In the genomic region with DNA sequence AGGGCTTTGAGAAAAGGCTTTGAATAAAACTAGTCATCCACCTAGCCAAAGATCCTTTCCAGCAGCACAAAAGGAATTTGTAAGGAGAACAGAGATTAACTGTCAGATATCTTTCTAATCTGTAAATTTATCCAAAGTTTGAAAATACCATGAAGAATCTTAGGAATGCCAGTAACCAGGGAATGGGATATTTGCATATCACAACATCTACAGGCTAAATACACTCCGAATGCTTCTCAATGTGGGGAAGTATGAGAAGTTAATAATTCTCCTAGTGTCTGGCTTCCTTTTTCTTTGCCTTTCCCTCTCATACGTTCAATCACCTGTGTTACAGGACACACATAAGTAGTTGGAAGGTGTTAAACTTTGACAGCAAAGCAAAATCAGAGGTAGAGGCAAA, we compare ENCODE assay signal across 2 cellular contexts.
TF ChIP-seq lines count a peak whose summit lies in the region.

No MANE protein-coding gene starts in this region.

TF ChIP-seq in K562, 482 proteins besides CTCF, POLR2A, EP300 and RAD21 (continues in another document):
- TF ChIP-seq FIP1L1 (IDR thresholded peaks at IDR 0.05; ENCODE audit: low read depth, low read length, poor library complexity, severe bottlenecking) = no peak
- no peak for TF ChIP-seq PYGO2 (tag; IDR thresholded peaks at IDR 0.05)
- TF ChIP-seq, protein P1, sequence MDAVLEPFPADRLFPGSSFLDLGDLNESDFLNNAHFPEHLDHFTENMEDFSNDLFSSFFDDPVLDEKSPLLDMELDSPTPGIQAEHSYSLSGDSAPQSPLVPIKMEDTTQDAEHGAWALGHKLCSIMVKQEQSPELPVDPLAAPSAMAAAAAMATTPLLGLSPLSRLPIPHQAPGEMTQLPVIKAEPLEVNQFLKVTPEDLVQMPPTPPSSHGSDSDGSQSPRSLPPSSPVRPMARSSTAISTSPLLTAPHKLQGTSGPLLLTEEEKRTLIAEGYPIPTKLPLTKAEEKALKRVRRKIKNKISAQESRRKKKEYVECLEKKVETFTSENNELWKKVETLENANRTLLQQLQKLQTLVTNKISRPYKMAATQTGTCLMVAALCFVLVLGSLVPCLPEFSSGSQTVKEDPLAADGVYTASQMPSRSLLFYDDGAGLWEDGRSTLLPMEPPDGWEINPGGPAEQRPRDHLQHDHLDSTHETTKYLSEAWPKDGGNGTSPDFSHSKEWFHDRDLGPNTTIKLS (IDR thresholded peaks at IDR 0.05; ENCODE audit: borderline replicate concordance, low read depth) = no peak
- TF ChIP-seq, protein P2, sequence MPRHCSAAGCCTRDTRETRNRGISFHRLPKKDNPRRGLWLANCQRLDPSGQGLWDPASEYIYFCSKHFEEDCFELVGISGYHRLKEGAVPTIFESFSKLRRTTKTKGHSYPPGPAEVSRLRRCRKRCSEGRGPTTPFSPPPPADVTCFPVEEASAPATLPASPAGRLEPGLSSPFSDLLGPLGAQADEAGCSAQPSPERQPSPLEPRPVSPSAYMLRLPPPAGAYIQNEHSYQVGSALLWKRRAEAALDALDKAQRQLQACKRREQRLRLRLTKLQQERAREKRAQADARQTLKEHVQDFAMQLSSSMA (CRISPR knock-in tag; IDR thresholded peaks at IDR 0.05) = no peak
- TF ChIP-seq, protein P3, sequence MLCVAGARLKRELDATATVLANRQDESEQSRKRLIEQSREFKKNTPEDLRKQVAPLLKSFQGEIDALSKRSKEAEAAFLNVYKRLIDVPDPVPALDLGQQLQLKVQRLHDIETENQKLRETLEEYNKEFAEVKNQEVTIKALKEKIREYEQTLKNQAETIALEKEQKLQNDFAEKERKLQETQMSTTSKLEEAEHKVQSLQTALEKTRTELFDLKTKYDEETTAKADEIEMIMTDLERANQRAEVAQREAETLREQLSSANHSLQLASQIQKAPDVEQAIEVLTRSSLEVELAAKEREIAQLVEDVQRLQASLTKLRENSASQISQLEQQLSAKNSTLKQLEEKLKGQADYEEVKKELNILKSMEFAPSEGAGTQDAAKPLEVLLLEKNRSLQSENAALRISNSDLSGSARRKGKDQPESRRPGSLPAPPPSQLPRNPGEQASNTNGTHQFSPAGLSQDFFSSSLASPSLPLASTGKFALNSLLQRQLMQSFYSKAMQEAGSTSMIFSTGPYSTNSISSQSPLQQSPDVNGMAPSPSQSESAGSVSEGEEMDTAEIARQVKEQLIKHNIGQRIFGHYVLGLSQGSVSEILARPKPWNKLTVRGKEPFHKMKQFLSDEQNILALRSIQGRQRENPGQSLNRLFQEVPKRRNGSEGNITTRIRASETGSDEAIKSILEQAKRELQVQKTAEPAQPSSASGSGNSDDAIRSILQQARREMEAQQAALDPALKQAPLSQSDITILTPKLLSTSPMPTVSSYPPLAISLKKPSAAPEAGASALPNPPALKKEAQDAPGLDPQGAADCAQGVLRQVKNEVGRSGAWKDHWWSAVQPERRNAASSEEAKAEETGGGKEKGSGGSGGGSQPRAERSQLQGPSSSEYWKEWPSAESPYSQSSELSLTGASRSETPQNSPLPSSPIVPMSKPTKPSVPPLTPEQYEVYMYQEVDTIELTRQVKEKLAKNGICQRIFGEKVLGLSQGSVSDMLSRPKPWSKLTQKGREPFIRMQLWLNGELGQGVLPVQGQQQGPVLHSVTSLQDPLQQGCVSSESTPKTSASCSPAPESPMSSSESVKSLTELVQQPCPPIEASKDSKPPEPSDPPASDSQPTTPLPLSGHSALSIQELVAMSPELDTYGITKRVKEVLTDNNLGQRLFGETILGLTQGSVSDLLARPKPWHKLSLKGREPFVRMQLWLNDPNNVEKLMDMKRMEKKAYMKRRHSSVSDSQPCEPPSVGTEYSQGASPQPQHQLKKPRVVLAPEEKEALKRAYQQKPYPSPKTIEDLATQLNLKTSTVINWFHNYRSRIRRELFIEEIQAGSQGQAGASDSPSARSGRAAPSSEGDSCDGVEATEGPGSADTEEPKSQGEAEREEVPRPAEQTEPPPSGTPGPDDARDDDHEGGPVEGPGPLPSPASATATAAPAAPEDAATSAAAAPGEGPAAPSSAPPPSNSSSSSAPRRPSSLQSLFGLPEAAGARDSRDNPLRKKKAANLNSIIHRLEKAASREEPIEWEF (CRISPR knock-in tag; IDR thresholded peaks at IDR 0.05) = no peak
- no peak for TF ChIP-seq EHMT2 (IDR thresholded peaks at IDR 0.05)
- TF ChIP-seq, protein P4, sequence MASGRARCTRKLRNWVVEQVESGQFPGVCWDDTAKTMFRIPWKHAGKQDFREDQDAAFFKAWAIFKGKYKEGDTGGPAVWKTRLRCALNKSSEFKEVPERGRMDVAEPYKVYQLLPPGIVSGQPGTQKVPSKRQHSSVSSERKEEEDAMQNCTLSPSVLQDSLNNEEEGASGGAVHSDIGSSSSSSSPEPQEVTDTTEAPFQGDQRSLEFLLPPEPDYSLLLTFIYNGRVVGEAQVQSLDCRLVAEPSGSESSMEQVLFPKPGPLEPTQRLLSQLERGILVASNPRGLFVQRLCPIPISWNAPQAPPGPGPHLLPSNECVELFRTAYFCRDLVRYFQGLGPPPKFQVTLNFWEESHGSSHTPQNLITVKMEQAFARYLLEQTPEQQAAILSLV (tag; IDR thresholded peaks at IDR 0.05) = no peak
- TF ChIP-seq FOXA3 (CRISPR knock-in tag; conservative IDR thresholded peaks at IDR 0.05 in 1 of 2, IDR thresholded peaks at IDR 0.05 in 1 of 2) = no peak
- TF ChIP-seq MIER1 (IDR thresholded peaks at IDR 0.05; ENCODE audit: low read depth) = no peak
- no peak for TF ChIP-seq DMBX1 (CRISPR knock-in tag; IDR thresholded peaks at IDR 0.05; ENCODE audit: borderline replicate concordance)
- TF ChIP-seq TGIF2 (CRISPR knock-in tag; IDR thresholded peaks at IDR 0.05) = no peak

TF ChIP-seq in HepG2, 621 proteins besides CTCF, POLR2A, EP300 and RAD21:
- no peak for TF ChIP-seq JUNB (CRISPR knock-in tag; IDR thresholded peaks at IDR 0.05; ENCODE audit: borderline replicate concordance)
- TF ChIP-seq, protein P5, sequence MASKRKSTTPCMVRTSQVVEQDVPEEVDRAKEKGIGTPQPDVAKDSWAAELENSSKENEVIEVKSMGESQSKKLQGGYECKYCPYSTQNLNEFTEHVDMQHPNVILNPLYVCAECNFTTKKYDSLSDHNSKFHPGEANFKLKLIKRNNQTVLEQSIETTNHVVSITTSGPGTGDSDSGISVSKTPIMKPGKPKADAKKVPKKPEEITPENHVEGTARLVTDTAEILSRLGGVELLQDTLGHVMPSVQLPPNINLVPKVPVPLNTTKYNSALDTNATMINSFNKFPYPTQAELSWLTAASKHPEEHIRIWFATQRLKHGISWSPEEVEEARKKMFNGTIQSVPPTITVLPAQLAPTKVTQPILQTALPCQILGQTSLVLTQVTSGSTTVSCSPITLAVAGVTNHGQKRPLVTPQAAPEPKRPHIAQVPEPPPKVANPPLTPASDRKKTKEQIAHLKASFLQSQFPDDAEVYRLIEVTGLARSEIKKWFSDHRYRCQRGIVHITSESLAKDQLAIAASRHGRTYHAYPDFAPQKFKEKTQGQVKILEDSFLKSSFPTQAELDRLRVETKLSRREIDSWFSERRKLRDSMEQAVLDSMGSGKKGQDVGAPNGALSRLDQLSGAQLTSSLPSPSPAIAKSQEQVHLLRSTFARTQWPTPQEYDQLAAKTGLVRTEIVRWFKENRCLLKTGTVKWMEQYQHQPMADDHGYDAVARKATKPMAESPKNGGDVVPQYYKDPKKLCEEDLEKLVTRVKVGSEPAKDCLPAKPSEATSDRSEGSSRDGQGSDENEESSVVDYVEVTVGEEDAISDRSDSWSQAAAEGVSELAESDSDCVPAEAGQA (IDR thresholded peaks at IDR 0.05; ENCODE audit: low read depth) = no peak
- TF ChIP-seq, protein P5 (CRISPR knock-in tag; IDR thresholded peaks at IDR 0.05; ENCODE audit: borderline replicate concordance) = no peak
- TF ChIP-seq ZNF496 (CRISPR knock-in tag; IDR thresholded peaks at IDR 0.05; ENCODE audit: insufficient replicate concordance) = no peak
- no peak for TF ChIP-seq ZNF12 (CRISPR knock-in tag; IDR thresholded peaks at IDR 0.05)
- TF ChIP-seq, protein P6, sequence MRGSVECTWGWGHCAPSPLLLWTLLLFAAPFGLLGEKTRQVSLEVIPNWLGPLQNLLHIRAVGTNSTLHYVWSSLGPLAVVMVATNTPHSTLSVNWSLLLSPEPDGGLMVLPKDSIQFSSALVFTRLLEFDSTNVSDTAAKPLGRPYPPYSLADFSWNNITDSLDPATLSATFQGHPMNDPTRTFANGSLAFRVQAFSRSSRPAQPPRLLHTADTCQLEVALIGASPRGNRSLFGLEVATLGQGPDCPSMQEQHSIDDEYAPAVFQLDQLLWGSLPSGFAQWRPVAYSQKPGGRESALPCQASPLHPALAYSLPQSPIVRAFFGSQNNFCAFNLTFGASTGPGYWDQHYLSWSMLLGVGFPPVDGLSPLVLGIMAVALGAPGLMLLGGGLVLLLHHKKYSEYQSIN (CRISPR knock-in tag; IDR thresholded peaks at IDR 0.05; ENCODE audit: borderline replicate concordance) = no peak
- no peak for TF ChIP-seq ARHGAP35 (CRISPR knock-in tag; IDR thresholded peaks at IDR 0.05; ENCODE audit: borderline replicate concordance)
- TF ChIP-seq, protein P4 (CRISPR knock-in tag; IDR thresholded peaks at IDR 0.05; ENCODE audit: borderline replicate concordance) = no peak
- TF ChIP-seq NCOA2 (CRISPR knock-in tag; IDR thresholded peaks at IDR 0.05) = no peak
- no peak for TF ChIP-seq ZNF354B (CRISPR knock-in tag; IDR thresholded peaks at IDR 0.05)
- TF ChIP-seq ZNF850 (CRISPR knock-in tag; conservative IDR thresholded peaks at IDR 0.05) = no peak
- no peak for TF ChIP-seq ZSCAN29 (CRISPR knock-in tag; conservative IDR thresholded peaks at IDR 0.05)
- TF ChIP-seq ZKSCAN8 (CRISPR knock-in tag; IDR thresholded peaks at IDR 0.05; ENCODE audit: borderline replicate concordance) = no peak
- no peak for TF ChIP-seq ATF7-NPFF (CRISPR knock-in tag; IDR thresholded peaks at IDR 0.05; ENCODE audit: low read depth)
- TF ChIP-seq U2AF1 (optimal IDR thresholded peaks at IDR 0.05; ENCODE audit: low read depth, low read length) = no peak
- no peak for TF ChIP-seq KMT2B (CRISPR knock-in tag; IDR thresholded peaks at IDR 0.05)
- TF ChIP-seq ZNF101 (CRISPR knock-in tag; IDR thresholded peaks at IDR 0.05; ENCODE audit: borderline replicate concordance, low read depth) = no peak
- TF ChIP-seq ZNF335 (CRISPR knock-in tag; IDR thresholded peaks at IDR 0.05) = no peak
- TF ChIP-seq ZNF674 (CRISPR knock-in tag; IDR thresholded peaks at IDR 0.05; ENCODE audit: low read depth) = no peak
TF ChIP-seq in HepG2: peak in this region for 0.
